In genomic region chr15:40263036-40263754, GRCh38 we compare ENCODE assay signal across 16 cellular contexts. TPM values are rescaled to one million over a fixed set of nuclear protein-coding genes. Genes with fewer than 3 reads are reported as not detected.
DNase-seq lines count a peak whose midpoint lies in the region; ATAC-seq and TF ChIP-seq lines count a peak whose summit lies in the region.
"Had no signal": no experiment of that assay in that cellular context is flagged by ENCODE, and none has a peak within 500 bp of the region (broad histone marks: within the 10 kb centered on the region; RNA-seq: fewer than 3 reads in every experiment).

No MANE protein-coding gene starts in this region.

- no peaks in the 10 kb centered on the region for H3K36me3 ChIP-seq in psoas muscle (ENCODE audit: insufficient read depth in 1 of 2, low read depth in 1 of 2)

- no peaks in the 10 kb centered on the region for H3K4me1 Mint-ChIP-seq in natural killer cell treated with Interleukin-12 subunit alpha and Interleukin-12 subunit beta and Interleukin-15 and Interleukin-18, amount 100 ng/mL, for 72 hours (ENCODE audit: low read depth in 2 of 2)
- H3K4me1 Mint-ChIP-seq in activated naive CD4-positive, alpha-beta T cell treated with anti-CD3 and anti-CD28 coated beads for 36 hours (ENCODE audit: low read depth): no peaks in the 10 kb centered on the region

- DNase-seq in EL: peak; percentile 39
- DNase-seq in fibroblast of peridontal ligament (ENCODE audit: extremely low read depth): peak; percentile 81
- no peak for DNase-seq in psoas muscle
- DNase-seq in HK-2 (ENCODE audit: unreplicated experiment): no peak
- no peak for DNase-seq in natural killer cell treated with Interleukin-12 subunit alpha and Interleukin-12 subunit beta and Interleukin-15 and Interleukin-18, amount 100 ng/mL, for 72 hours (ENCODE audit: low spot score)
- DNase-seq in activated naive CD4-positive, alpha-beta T cell treated with anti-CD3 and anti-CD28 coated beads for 36 hours: no peak
- DNase-seq in HuH-7 (ENCODE audit: low spot score): no peak
- DNase-seq: erythroblast, mammary epithelial cell, NCI-H2029 had no signal

- H3K27me3 ChIP-seq in psoas muscle (ENCODE audit: insufficient read depth in 3 of 3, low read length in 2 of 3): no peaks in the 10 kb centered on the region

- no peak overlapping the region for H3K4me3 ChIP-seq in psoas muscle
- H3K4me3 ChIP-seq: smooth muscle cell had no signal

- CTCF ChIA-PET in activated naive CD4-positive, alpha-beta T cell treated with anti-CD3 and anti-CD28 coated beads for 36 hours (lab: Charles Lee): interaction anchor here (1.2 to 6.3 kb wide), 4 partner anchors 10 to 216 kb away, joined by 3 to 46 read pairs (median 8); no protein-coding TSS in a partner anchor

- intact Hi-C loops in psoas muscle (cut with DNase I): no loop called here
- intact Hi-C loops in activated naive CD4-positive, alpha-beta T cell treated with anti-CD3 and anti-CD28 coated beads for 36 hours (cut with micrococcal nuclease): no loop called here

- no peaks in the 10 kb centered on the region for H3K9me3 ChIP-seq in psoas muscle

- ATAC-seq in SK-N-SH treated with all-trans-retinoic acid at 6 μM for 48 hours (peak; percentile 12; the same call in 2 of the 3 replicates), psoas muscle (peak in 3 of 4 donors; percentile 57 to 84 (median 59))
- ATAC-seq in natural killer cell treated with Interleukin-12 subunit alpha and Interleukin-12 subunit beta and Interleukin-15 and Interleukin-18, amount 100 ng/mL, for 72 hours: no peak
- ATAC-seq: HCT116 had no signal

- no peak overlapping the region for H3K27ac Mint-ChIP-seq in natural killer cell treated with Interleukin-12 subunit alpha and Interleukin-12 subunit beta and Interleukin-15 and Interleukin-18, amount 100 ng/mL, for 72 hours
- H3K27ac Mint-ChIP-seq in activated naive CD4-positive, alpha-beta T cell treated with anti-CD3 and anti-CD28 coated beads for 36 hours: no peak overlapping the region
- H3K27ac Mint-ChIP-seq: stimulated activated naive CD8-positive, alpha-beta T cell treated with anti-CD3 and anti-CD28 coated beads, Interleukin-15, Interleukin-2, amounts not matched to agents 100 ng/mL and 50 ng/mL, for 24 hours; T-helper 1 cell treated with Interleukin-12 subunit alpha and Interleukin-12 subunit beta and Interleukin-4 antibody, amounts not matched to agents 30 μg/mL and 1 μg/mL, for 36 hours had no signal

- no peak for TF ChIP-seq CTCF in psoas muscle (IDR thresholded peaks at IDR 0.05)

- no peaks in the 10 kb centered on the region for H3K36me3 Mint-ChIP-seq in natural killer cell treated with Interleukin-12 subunit alpha and Interleukin-12 subunit beta and Interleukin-15 and Interleukin-18, amount 100 ng/mL, for 72 hours
- no peaks in the 10 kb centered on the region for H3K36me3 Mint-ChIP-seq in activated naive CD4-positive, alpha-beta T cell treated with anti-CD3 and anti-CD28 coated beads for 36 hours (ENCODE audit: low read depth)
- H3K36me3 Mint-ChIP-seq: activated naive CD4-positive, alpha-beta T cell treated with anti-CD3 and anti-CD28 coated beads, Interleukin-2, amount 50 U/mL, for 72 hours had no signal

- no peaks in the 10 kb centered on the region for H3K9me3 Mint-ChIP-seq in natural killer cell treated with Interleukin-12 subunit alpha and Interleukin-12 subunit beta and Interleukin-15 and Interleukin-18, amount 100 ng/mL, for 72 hours
- no peaks in the 10 kb centered on the region for H3K9me3 Mint-ChIP-seq in activated naive CD4-positive, alpha-beta T cell treated with anti-CD3 and anti-CD28 coated beads for 36 hours
- H3K9me3 Mint-ChIP-seq: activated naive CD4-positive, alpha-beta T cell treated with anti-CD3 and anti-CD28 coated beads, Interleukin-2, amount 50 U/mL, for 72 hours; stimulated activated naive CD8-positive, alpha-beta T cell treated with anti-CD3 and anti-CD28 coated beads, Interleukin-15, Interleukin-2, amounts not matched to agents 100 ng/mL and 50 ng/mL, for 24 hours; T-helper 1 cell treated with Interleukin-12 subunit alpha and Interleukin-12 subunit beta and Interleukin-4 antibody, amounts not matched to agents 30 μg/mL and 1 μg/mL, for 36 hours had no signal

- no peak overlapping the region for H3K4me3 Mint-ChIP-seq in natural killer cell treated with Interleukin-12 subunit alpha and Interleukin-12 subunit beta and Interleukin-15 and Interleukin-18, amount 100 ng/mL, for 72 hours
- H3K4me3 Mint-ChIP-seq in activated naive CD4-positive, alpha-beta T cell treated with anti-CD3 and anti-CD28 coated beads for 36 hours: no peak overlapping the region
- H3K4me3 Mint-ChIP-seq: stimulated activated naive CD8-positive, alpha-beta T cell treated with anti-CD3 and anti-CD28 coated beads, Interleukin-15, Interleukin-2, amounts not matched to agents 100 ng/mL and 50 ng/mL, for 24 hours; T-helper 1 cell treated with Interleukin-12 subunit alpha and Interleukin-12 subunit beta and Interleukin-4 antibody, amounts not matched to agents 30 μg/mL and 1 μg/mL, for 36 hours had no signal

- WGBS in psoas muscle, 3 donors: 51 to 76% (median 51%) methylated on average over 12 of the region's 12 CpGs

- peaks cover 11% of the 10 kb centered on the region for H3K4me1 ChIP-seq in psoas muscle

- H3K27ac ChIP-seq in psoas muscle: no peak overlapping the region

- H3K27me3 Mint-ChIP-seq in natural killer cell treated with Interleukin-12 subunit alpha and Interleukin-12 subunit beta and Interleukin-15 and Interleukin-18, amount 100 ng/mL, for 72 hours: no peaks in the 10 kb centered on the region
- H3K27me3 Mint-ChIP-seq in activated naive CD4-positive, alpha-beta T cell treated with anti-CD3 and anti-CD28 coated beads for 36 hours (ENCODE audit: low read depth): no peaks in the 10 kb centered on the region
- H3K27me3 Mint-ChIP-seq: stimulated activated naive CD8-positive, alpha-beta T cell treated with anti-CD3 and anti-CD28 coated beads, Interleukin-15, Interleukin-2, amounts not matched to agents 100 ng/mL and 50 ng/mL, for 24 hours had no signal

TF ChIP-seq in SK-N-SH treated with all-trans-retinoic acid at 6 μM for 48 hours, 23 proteins besides CTCF, POLR2A, EP300 and RAD21 (continues in another document):
- TF ChIP-seq ZNF70 (CRISPR knock-in tag; IDR thresholded peaks at IDR 0.05): no peak
- no peak for TF ChIP-seq ZFP3 (CRISPR knock-in tag; IDR thresholded peaks at IDR 0.05)
- TF ChIP-seq ISL1 (CRISPR knock-in tag; IDR thresholded peaks at IDR 0.05): no peak
- TF ChIP-seq ARNTL (CRISPR knock-in tag; IDR thresholded peaks at IDR 0.05; ENCODE audit: borderline replicate concordance, low read depth): no peak
- TF ChIP-seq SNAI2 (CRISPR knock-in tag; IDR thresholded peaks at IDR 0.05): no peak
- TF ChIP-seq BACH2 (CRISPR knock-in tag; IDR thresholded peaks at IDR 0.05; ENCODE audit: borderline replicate concordance): no peak
- no peak for TF ChIP-seq POU6F1 (CRISPR knock-in tag; IDR thresholded peaks at IDR 0.05; ENCODE audit: borderline replicate concordance, low read depth)
- no peak for TF ChIP-seq ZNF8 (CRISPR knock-in tag; IDR thresholded peaks at IDR 0.05)
- no peak for TF ChIP-seq ZC3H10 (CRISPR knock-in tag; IDR thresholded peaks at IDR 0.05)
- no peak for TF ChIP-seq GLIS3 (CRISPR knock-in tag; IDR thresholded peaks at IDR 0.05)
- TF ChIP-seq CREB5 (CRISPR knock-in tag; IDR thresholded peaks at IDR 0.05; ENCODE audit: low read depth): no peak

RNA-seq across cellular contexts. Expression of gene ANKRD63, which starts 19.7 kb away (rescaled TPM):
- not detected for total RNA-seq in psoas muscle
- polyA plus RNA-seq in psoas muscle: not detected
- total RNA-seq in natural killer cell treated with Interleukin-12 subunit alpha and Interleukin-12 subunit beta and Interleukin-15 and Interleukin-18, amount 100 ng/mL, for 72 hours: not detected
- total RNA-seq in activated naive CD4-positive, alpha-beta T cell treated with anti-CD3 and anti-CD28 coated beads for 36 hours: not detected
- total RNA-seq: activated naive CD4-positive, alpha-beta T cell treated with anti-CD3 and anti-CD28 coated beads, Interleukin-2, amount 50 U/mL, for 72 hours; mammary epithelial cell; smooth muscle cell had no signal
- polyA plus RNA-seq: mammary epithelial cell, smooth muscle cell had no signal

RNA-seq across cellular contexts. Expression of gene PAK6, which starts 24.3 kb away (rescaled TPM):
- 1 to 10 TPM in 2 of 4 donors, under 1 TPM in 2; 0.44 to 3.0 (median 1.2) TPM for total RNA-seq in psoas muscle
- polyA plus RNA-seq in psoas muscle: 1 to 10 TPM in 1 of 3 donors, under 1 TPM in 2; 0.03 to 1.1 (median 0.47) TPM
- total RNA-seq in natural killer cell treated with Interleukin-12 subunit alpha and Interleukin-12 subunit beta and Interleukin-15 and Interleukin-18, amount 100 ng/mL, for 72 hours: 1 to 10 TPM; 1.9 to 2.9 TPM
- not detected for total RNA-seq in activated naive CD4-positive, alpha-beta T cell treated with anti-CD3 and anti-CD28 coated beads for 36 hours

RNA-seq across cellular contexts. Expression of gene PLCB2, which starts 44.5 kb away (rescaled TPM):
- total RNA-seq in psoas muscle: 1 to 10 TPM; 1.7 to 4.6 (median 3.5) TPM
- 1 to 10 TPM in 2 of 3 donors, under 1 TPM in 1; 0.73 to 2.0 (median 1.6) TPM for polyA plus RNA-seq in psoas muscle
- total RNA-seq in natural killer cell treated with Interleukin-12 subunit alpha and Interleukin-12 subunit beta and Interleukin-15 and Interleukin-18, amount 100 ng/mL, for 72 hours: 100 to 1,000 TPM in 1 of 2 donors, 10 to 100 TPM in 1; 90.5 to 109 TPM
- total RNA-seq in activated naive CD4-positive, alpha-beta T cell treated with anti-CD3 and anti-CD28 coated beads for 36 hours: 10 to 100 TPM; 55.0 to 56.7 TPM
- polyA plus RNA-seq: smooth muscle cell had no signal

Comparison
In these comparisons a context has a peak if more than half of its experiments do, and no peak if none do; other contexts are left out.
1. DNase-seq: peak in EL (single experiment) and fibroblast of peridontal ligament (single experiment); none in psoas muscle (0 of 2), HK-2 (single experiment), natural killer cell treated with Interleukin-12 subunit alpha and Interleukin-12 subunit beta and Interleukin-15 and Interleukin-18, amount 100 ng/mL, for 72 hours (single experiment), activated naive CD4-positive, alpha-beta T cell treated with anti-CD3 and anti-CD28 coated beads for 36 hours (single experiment) and HuH-7 (single experiment).
2. ATAC-seq: peak in SK-N-SH treated with all-trans-retinoic acid at 6 μM for 48 hours (single experiment) and psoas muscle (3 of 4); none in natural killer cell treated with Interleukin-12 subunit alpha and Interleukin-12 subunit beta and Interleukin-15 and Interleukin-18, amount 100 ng/mL, for 72 hours (0 of 2).
3. RNA of gene PLCB2, which starts 44.5 kb away (total RNA-seq): 90.5 to 109 TPM in natural killer cell treated with Interleukin-12 subunit alpha and Interleukin-12 subunit beta and Interleukin-15 and Interleukin-18, amount 100 ng/mL, for 72 hours and 55.0 to 56.7 TPM in activated naive CD4-positive, alpha-beta T cell treated with anti-CD3 and anti-CD28 coated beads for 36 hours; 1.7 to 4.6 TPM in psoas muscle; every median in the first group is over 10 times any median in the second.